Comparison of ENCODE assay signal across 8 cellular contexts in genomic region chr19:45677351-45678230, GRCh38. TPM values are rescaled to one million over a fixed set of nuclear protein-coding genes. Genes with fewer than 3 reads are reported as not detected.
DNase-seq lines count a peak whose midpoint lies in the region; ATAC-seq, FAIRE-seq and TF ChIP-seq lines count a peak whose summit lies in the region.

No MANE protein-coding gene starts in this region.

- no peak for TF ChIP-seq EP300 in tibial nerve (IDR thresholded peaks at IDR 0.05)

- peak overlapping the region; percentile 70 to 82 (median 74) for H3K27ac ChIP-seq in pancreas
- no peak overlapping the region for H3K27ac ChIP-seq in tibial nerve

- H3K9me3 ChIP-seq in pancreas (no peaks in the 10 kb centered on the region), tibial nerve (no peaks in the 10 kb centered on the region)

- DNase-seq in CMK (ENCODE audit: low read depth): peak; percentile 95
- DNase-seq in activated naive CD4-positive, alpha-beta T cell treated with Interleukin-2 at 50 U/mL for 16 hours: peak; percentile 83
- DNase-seq in germinal center (ENCODE audit: low spot score): peak; percentile 84
- peak; percentile 94 to 98 (median 97) for DNase-seq in pancreas
- DNase-seq in tibial nerve (ENCODE audit: low spot score in 2 of 2): peak; percentile 36 to 43

- no peak for FAIRE-seq in pancreas (lab: Jason Lieb, UNC)

- peaks cover 0 to 3% (median 0%) of the 10 kb centered on the region in 3 donors for H3K4me1 ChIP-seq in pancreas
- H3K4me1 ChIP-seq in tibial nerve: peaks cover 0 to 30% (median 10%) of the 10 kb centered on the region in 4 donors

- no peak for TF ChIP-seq CTCF in pancreas (IDR thresholded peaks at IDR 0.05)
- TF ChIP-seq CTCF in tibial nerve (IDR thresholded peaks at IDR 0.05): no peak

- no peaks in the 10 kb centered on the region for H3K27me3 ChIP-seq in pancreas
- H3K27me3 ChIP-seq in tibial nerve: peaks cover 5 to 70% of the 10 kb centered on the region in 2 donors

- H3K4me3 ChIP-seq in pancreas (peak overlapping the region; percentile 20 to 59 (median 44)), tibial nerve (peak overlapping the region in 3 of 4 donors; percentile 2 to 43 (median 33))

- WGBS in pancreas, 2 donors: 7 to 10% methylated on average over 48 to 49 of the region's 49 CpGs
- WGBS in tibial nerve, 2 donors: 2 to 6% methylated on average over 49 of the region's 49 CpGs

- peak; percentile 19; the same call in 1 of the 2 replicates for TF ChIP-seq POLR2A in Raji (IDR thresholded peaks at IDR 0.05; ENCODE audit: insufficient read depth, low read depth, low read length)
- TF ChIP-seq POLR2A in tibial nerve (IDR thresholded peaks at IDR 0.05): no peak

- intact Hi-C loops in pancreas (cut with DNase I): no loop called here

- peak; percentile 48 for ATAC-seq in HG02798 (IDR thresholded peaks at IDR 0.05; ENCODE audit: poor library complexity, unreplicated experiment)
- peak; percentile 76 to 87 (median 86) for ATAC-seq in pancreas
- no peak for ATAC-seq in GM21576 (IDR thresholded peaks at IDR 0.05; ENCODE audit: unreplicated experiment)

- no peaks in the 10 kb centered on the region for H3K36me3 ChIP-seq in pancreas
- H3K36me3 ChIP-seq in tibial nerve: no peaks in the 10 kb centered on the region

RNA-seq across cellular contexts. Expression of gene GIPR, which starts 9.6 kb away (rescaled TPM):
- total RNA-seq in pancreas (10 to 100 TPM in 1 of 6 donors, 1 to 10 TPM in 5; 2.6 to 10.1 (median 6.6) TPM), tibial nerve (1 to 10 TPM in 1 of 4 donors, under 1 TPM in 1, not detected in 2; 0.98 to 2.4 TPM)
- 10 to 100 TPM; 28.7 to 49.0 TPM for polyA plus RNA-seq in pancreas

RNA-seq across cellular contexts. Expression of gene SNRPD2, which starts 14.2 kb away (rescaled TPM):
- total RNA-seq in pancreas (100 to 1,000 TPM in 5 of 6 donors, 10 to 100 TPM in 1; 77.6 to 141 (median 133) TPM), tibial nerve (100 to 1,000 TPM; 125 to 151 (median 137) TPM)
- polyA plus RNA-seq in pancreas: 100 to 1,000 TPM; 125 to 183 TPM

RNA-seq across cellular contexts. Expression of gene QPCTL, which starts 14.9 kb away (rescaled TPM):
- 1 to 10 TPM; 3.4 to 6.3 (median 4.9) TPM for total RNA-seq in pancreas
- polyA plus RNA-seq in pancreas: 1 to 10 TPM; 5.5 to 7.3 TPM
- 10 to 100 TPM in 2 of 4 donors, 1 to 10 TPM in 2; 5.9 to 13.2 (median 10.5) TPM for total RNA-seq in tibial nerve

RNA-seq across cellular contexts. Expression of gene EML2, which starts 38.4 kb away (rescaled TPM):
- 10 to 100 TPM; 20.9 to 51.2 (median 28.3) TPM for total RNA-seq in pancreas
- polyA plus RNA-seq in pancreas: 10 to 100 TPM; 47.8 to 51.0 TPM
- 10 to 100 TPM; 21.0 to 57.1 (median 25.0) TPM for total RNA-seq in tibial nerve

RNA-seq across cellular contexts. Expression of gene FBXO46, which starts 53.1 kb away (rescaled TPM):
- total RNA-seq in pancreas: 10 to 100 TPM in 4 of 6 donors, 1 to 10 TPM in 2; 6.7 to 11.3 (median 10.7) TPM
- polyA plus RNA-seq in pancreas: 1 to 10 TPM; 8.3 to 8.7 TPM
- total RNA-seq in tibial nerve: 10 to 100 TPM in 3 of 4 donors, 1 to 10 TPM in 1; 9.8 to 15.9 (median 13.7) TPM

Comparison
In these comparisons a context has a peak if more than half of its experiments do, and no peak if none do; other contexts are left out.
1. DNase-seq: peak in every context shown above with its lines; median percentile 97 in pancreas; 95 in CMK; 84 in germinal center; 83 in activated naive CD4-positive, alpha-beta T cell treated with Interleukin-2 at 50 U/mL for 16 hours; 40 in tibial nerve.
2. H3K27ac ChIP-seq: peak in pancreas (4 of 4); none in tibial nerve (0 of 4).